In the genomic region with DNA sequence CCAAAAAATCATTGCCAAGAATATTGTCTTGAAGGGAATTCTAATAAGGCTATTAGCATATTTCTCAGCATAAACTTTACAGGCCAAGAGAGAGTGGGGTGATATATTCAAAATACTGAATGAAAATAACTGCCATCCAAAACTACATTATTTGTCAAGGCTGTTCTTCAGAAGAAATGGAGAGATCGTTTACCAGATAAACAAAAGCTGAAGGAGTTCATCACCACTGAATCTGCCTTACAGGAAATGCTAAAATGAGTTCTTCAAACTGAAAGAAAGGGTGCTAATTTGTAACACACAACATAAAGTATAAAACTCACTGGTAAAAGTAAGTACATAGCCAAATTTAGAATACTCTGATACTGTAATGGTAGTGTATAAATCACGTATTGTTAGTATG, we compare ENCODE assay signal across 24 cellular contexts.
"Had no signal": no experiment of that assay in that cellular context is flagged by ENCODE, and none has a peak within 500 bp of the region (broad histone marks: within the 10 kb centered on the region; RNA-seq: fewer than 3 reads in every experiment).

No MANE protein-coding gene starts in this region.

- DNase-seq: activated CD4-positive, alpha-beta memory T cell treated with anti-CD3 and anti-CD28 coated beads for 36 hours; activated CD4-positive, alpha-beta T cell treated with anti-CD3 and anti-CD28 coated beads for 36 hours; activated CD4-positive, alpha-beta T cell treated with anti-CD3 and anti-CD28 coated beads, Interleukin-2, amount 10 ng/mL, durations not matched to agents 24 days and 14 days; activated CD4-positive, CD25-positive, alpha-beta regulatory T cell; activated CD4-positive, CD25-positive, alpha-beta regulatory T cell treated with anti-CD3 and anti-CD28 coated beads, Interleukin-2, amount 50 U/mL, for 72 hours; activated CD8-positive, alpha-beta memory T cell treated with anti-CD3 and anti-CD28 coated beads, Interleukin-2, amount 10 ng/mL, durations not matched to agents 7 days and 5 days; activated CD8-positive, alpha-beta memory T cell treated with anti-CD3 and anti-CD28 coated beads, Interleukin-2, amount 50 U/mL, for 4 hours; activated CD8-positive, alpha-beta T cell treated with anti-CD3 and anti-CD28 coated beads, Interleukin-2, amount 10 ng/mL, durations not matched to agents 7 days and 5 days; activated effector memory CD4-positive, alpha-beta T cell treated with anti-CD3 and anti-CD28 coated beads, Interleukin-2, amount 50 U/mL, for 16 hours; activated naive CD4-positive, alpha-beta T cell treated with anti-CD3 and anti-CD28 coated beads for 36 hours; activated naive CD8-positive, alpha-beta T cell treated with anti-CD3 and anti-CD28 coated beads for 36 hours; activated naive CD8-positive, alpha-beta T cell treated with anti-CD3 and anti-CD28 coated beads, Interleukin-2, amount 50 U/mL, for 24 hours; activated T-cell treated with anti-CD3 and anti-CD28 coated beads, Interleukin-2, amount 50 U/mL, for 1 hour; activated T-cell treated with anti-CD3 and anti-CD28 coated beads, Interleukin-2, amount 50 U/mL, for 48 hours; adrenal gland; amygdala; aorta; body of pancreas; caudate nucleus; colonic mucosa; effector CD8-positive, alpha-beta T cell; foreskin fibroblast; glutamatergic neuron; heart left ventricle had no signal

- H3K4me3 ChIP-seq: adrenal gland, body of pancreas, colonic mucosa, heart left ventricle had no signal

- H3K27ac ChIP-seq: adrenal gland, body of pancreas, colonic mucosa, heart left ventricle had no signal

- H3K36me3 ChIP-seq: adrenal gland, colonic mucosa, heart left ventricle had no signal

- H3K4me1 ChIP-seq: adrenal gland, body of pancreas, colonic mucosa, heart left ventricle had no signal

- H3K27me3 ChIP-seq: adrenal gland, body of pancreas, colonic mucosa, heart left ventricle had no signal

- H3K9me3 ChIP-seq: adrenal gland, body of pancreas, colonic mucosa, heart left ventricle had no signal
